In the genomic region with DNA sequence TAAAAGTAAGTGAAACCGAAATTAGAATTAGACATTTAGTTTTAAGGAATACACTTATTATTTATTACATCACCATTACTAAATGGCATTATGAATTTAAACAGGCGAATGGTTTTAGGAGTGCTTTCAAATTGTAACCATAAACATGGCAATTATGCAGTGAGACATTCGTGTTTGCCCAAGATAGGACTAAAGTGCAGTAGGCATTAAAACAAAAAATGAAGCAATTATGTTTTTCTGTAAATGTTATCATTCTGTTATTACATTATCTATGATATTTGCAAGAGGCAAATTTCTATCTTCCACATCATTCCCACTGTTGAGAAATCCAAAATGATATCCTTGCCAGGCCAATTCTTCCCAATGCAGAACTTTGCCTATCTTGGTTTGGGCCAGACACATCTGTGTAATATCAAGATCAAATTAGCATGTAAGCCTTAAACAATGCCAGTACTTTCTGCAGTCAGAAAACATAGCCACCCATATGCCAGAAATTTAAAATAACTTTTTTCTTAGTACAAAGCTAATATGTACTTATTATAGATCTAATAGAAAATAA, we compare ENCODE assay signal across 1 cellular context.
TF ChIP-seq lines count a peak whose summit lies in the region.

No MANE protein-coding gene starts in this region.

TF ChIP-seq in SK-N-SH treated with all-trans-retinoic acid at 6 μM for 48 hours, 23 proteins besides CTCF, POLR2A, EP300 and RAD21 (continued from another document):
- TF ChIP-seq, protein P1, sequence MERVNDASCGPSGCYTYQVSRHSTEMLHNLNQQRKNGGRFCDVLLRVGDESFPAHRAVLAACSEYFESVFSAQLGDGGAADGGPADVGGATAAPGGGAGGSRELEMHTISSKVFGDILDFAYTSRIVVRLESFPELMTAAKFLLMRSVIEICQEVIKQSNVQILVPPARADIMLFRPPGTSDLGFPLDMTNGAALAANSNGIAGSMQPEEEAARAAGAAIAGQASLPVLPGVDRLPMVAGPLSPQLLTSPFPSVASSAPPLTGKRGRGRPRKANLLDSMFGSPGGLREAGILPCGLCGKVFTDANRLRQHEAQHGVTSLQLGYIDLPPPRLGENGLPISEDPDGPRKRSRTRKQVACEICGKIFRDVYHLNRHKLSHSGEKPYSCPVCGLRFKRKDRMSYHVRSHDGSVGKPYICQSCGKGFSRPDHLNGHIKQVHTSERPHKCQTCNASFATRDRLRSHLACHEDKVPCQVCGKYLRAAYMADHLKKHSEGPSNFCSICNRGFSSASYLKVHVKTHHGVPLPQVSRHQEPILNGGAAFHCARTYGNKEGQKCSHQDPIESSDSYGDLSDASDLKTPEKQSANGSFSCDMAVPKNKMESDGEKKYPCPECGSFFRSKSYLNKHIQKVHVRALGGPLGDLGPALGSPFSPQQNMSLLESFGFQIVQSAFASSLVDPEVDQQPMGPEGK (CRISPR knock-in tag; IDR thresholded peaks at IDR 0.05; ENCODE audit: borderline replicate concordance), result no peak
- TF ChIP-seq, protein P2, sequence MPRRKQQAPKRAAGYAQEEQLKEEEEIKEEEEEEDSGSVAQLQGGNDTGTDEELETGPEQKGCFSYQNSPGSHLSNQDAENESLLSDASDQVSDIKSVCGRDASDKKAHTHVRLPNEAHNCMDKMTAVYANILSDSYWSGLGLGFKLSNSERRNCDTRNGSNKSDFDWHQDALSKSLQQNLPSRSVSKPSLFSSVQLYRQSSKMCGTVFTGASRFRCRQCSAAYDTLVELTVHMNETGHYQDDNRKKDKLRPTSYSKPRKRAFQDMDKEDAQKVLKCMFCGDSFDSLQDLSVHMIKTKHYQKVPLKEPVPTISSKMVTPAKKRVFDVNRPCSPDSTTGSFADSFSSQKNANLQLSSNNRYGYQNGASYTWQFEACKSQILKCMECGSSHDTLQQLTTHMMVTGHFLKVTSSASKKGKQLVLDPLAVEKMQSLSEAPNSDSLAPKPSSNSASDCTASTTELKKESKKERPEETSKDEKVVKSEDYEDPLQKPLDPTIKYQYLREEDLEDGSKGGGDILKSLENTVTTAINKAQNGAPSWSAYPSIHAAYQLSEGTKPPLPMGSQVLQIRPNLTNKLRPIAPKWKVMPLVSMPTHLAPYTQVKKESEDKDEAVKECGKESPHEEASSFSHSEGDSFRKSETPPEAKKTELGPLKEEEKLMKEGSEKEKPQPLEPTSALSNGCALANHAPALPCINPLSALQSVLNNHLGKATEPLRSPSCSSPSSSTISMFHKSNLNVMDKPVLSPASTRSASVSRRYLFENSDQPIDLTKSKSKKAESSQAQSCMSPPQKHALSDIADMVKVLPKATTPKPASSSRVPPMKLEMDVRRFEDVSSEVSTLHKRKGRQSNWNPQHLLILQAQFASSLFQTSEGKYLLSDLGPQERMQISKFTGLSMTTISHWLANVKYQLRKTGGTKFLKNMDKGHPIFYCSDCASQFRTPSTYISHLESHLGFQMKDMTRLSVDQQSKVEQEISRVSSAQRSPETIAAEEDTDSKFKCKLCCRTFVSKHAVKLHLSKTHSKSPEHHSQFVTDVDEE (CRISPR knock-in tag; IDR thresholded peaks at IDR 0.05), result peak; percentile 69
- TF ChIP-seq ZNF565 (CRISPR knock-in tag; conservative IDR thresholded peaks at IDR 0.05; ENCODE audit: low read depth), result no peak
- TF ChIP-seq SNAI2 (CRISPR knock-in tag; IDR thresholded peaks at IDR 0.05), result 0 out of 2 replicates have a peak, but pooled peaks have one; percentile 18
- no peak for TF ChIP-seq ZFP3 (CRISPR knock-in tag; IDR thresholded peaks at IDR 0.05)
- TF ChIP-seq ESRRG (CRISPR knock-in tag; IDR thresholded peaks at IDR 0.05), result no peak
- TF ChIP-seq TOX (CRISPR knock-in tag; IDR thresholded peaks at IDR 0.05; ENCODE audit: borderline replicate concordance), result no peak
- TF ChIP-seq ARNTL (CRISPR knock-in tag; IDR thresholded peaks at IDR 0.05; ENCODE audit: borderline replicate concordance, low read depth), result no peak
- TF ChIP-seq RARB (CRISPR knock-in tag; IDR thresholded peaks at IDR 0.05), result no peak
- TF ChIP-seq ZNF8 (CRISPR knock-in tag; IDR thresholded peaks at IDR 0.05), result no peak
- TF ChIP-seq ZC3H10 (CRISPR knock-in tag; IDR thresholded peaks at IDR 0.05), result no peak
